ENCODE assay signal across 8 cellular contexts in the genomic region with DNA sequence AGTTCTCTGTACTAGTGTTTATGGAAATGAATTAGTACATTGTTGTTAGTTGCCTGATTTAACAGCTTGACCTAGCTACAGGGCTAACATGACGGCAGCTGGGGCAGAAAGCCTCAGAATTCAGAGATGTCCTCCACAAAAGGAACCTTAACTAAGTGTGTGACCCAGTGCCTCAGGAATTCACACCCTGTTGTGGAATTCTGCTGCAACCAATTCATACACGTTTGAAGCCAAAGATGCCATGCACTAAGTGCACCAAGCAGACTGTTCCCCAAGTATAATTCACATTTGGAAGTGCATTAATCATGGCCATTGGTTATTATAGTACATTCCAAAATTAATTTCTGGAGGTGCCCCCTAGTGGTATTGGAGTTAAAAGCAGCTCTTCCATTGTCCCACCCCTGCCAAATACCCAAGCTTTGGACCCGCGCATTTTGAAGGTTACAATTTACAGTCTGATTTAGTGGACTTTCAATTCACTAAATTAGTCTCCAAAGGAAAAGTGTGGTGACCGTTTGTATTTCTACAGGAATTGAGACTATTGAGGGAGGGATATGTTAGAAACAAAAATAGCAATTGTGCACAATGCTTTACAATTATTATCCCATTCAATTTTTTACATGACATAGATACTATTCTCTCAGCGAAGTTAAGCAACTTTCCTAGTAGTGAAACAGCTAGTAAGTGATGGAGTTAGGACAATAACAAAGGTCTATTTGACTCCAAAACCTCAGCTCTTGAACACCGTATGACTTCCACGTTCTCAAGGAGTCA.
DNase-seq lines count a peak whose midpoint lies in the region; ATAC-seq and TF ChIP-seq lines count a peak whose summit lies in the region.

No MANE protein-coding gene starts in this region.

- POLR2A ChIA-PET in RWPE1 (lab: Yijun Ruan, JAX; ENCODE audit: low non-redundant PET) = no interaction called here

- peak; percentile 61 for TF ChIP-seq CTCF in RWPE1 (conservative IDR thresholded peaks at IDR 0.05; ENCODE audit: low read depth)

- CTCF ChIA-PET in RWPE1 (lab: Yijun Ruan, JAX) = interaction anchor here (0.5 to 1.7 kb wide), 14 partner anchors 8 to 530 kb away, joined by 3 to 8 read pairs (median 3); no protein-coding TSS in a partner anchor

- DNase-seq in AG08396 (ENCODE audit: low spot score) = peak; percentile 27
- peak; percentile 45 for DNase-seq in RWPE1 (ENCODE audit: low spot score)
- DNase-seq in glomerular visceral epithelial cell (ENCODE audit: extremely low spot score) = peak; percentile 3
- no peak for DNase-seq in NCI-H146 treated with DMSO at 0.1 percent for 48 hours (lab: John Stamatoyannopoulos, UW; ENCODE audit: unreplicated experiment)
- no peak for DNase-seq in activated naive CD4-positive, alpha-beta T cell treated with Interleukin-2 at 50 U/mL for 16 hours

- peak; percentile 57 for ATAC-seq in GM18502 (IDR thresholded peaks at IDR 0.05; ENCODE audit: poor library complexity, unreplicated experiment)
- ATAC-seq in GM19455 (IDR thresholded peaks at IDR 0.05; ENCODE audit: unreplicated experiment) = no peak
- ATAC-seq in HG03097 (IDR thresholded peaks at IDR 0.05; ENCODE audit: low FRiP score, unreplicated experiment) = no peak

- no peak overlapping the region for H3K27ac ChIP-seq in RWPE1

Comparison
In these comparisons a context has a peak if more than half of its experiments do, and no peak if none do; other contexts are left out.
1. DNase-seq: peak in AG08396 (single experiment), RWPE1 (single experiment) and glomerular visceral epithelial cell (single experiment); none in NCI-H146 treated with DMSO at 0.1 percent for 48 hours (single experiment) and activated naive CD4-positive, alpha-beta T cell treated with Interleukin-2 at 50 U/mL for 16 hours (single experiment).